In the genomic region with DNA sequence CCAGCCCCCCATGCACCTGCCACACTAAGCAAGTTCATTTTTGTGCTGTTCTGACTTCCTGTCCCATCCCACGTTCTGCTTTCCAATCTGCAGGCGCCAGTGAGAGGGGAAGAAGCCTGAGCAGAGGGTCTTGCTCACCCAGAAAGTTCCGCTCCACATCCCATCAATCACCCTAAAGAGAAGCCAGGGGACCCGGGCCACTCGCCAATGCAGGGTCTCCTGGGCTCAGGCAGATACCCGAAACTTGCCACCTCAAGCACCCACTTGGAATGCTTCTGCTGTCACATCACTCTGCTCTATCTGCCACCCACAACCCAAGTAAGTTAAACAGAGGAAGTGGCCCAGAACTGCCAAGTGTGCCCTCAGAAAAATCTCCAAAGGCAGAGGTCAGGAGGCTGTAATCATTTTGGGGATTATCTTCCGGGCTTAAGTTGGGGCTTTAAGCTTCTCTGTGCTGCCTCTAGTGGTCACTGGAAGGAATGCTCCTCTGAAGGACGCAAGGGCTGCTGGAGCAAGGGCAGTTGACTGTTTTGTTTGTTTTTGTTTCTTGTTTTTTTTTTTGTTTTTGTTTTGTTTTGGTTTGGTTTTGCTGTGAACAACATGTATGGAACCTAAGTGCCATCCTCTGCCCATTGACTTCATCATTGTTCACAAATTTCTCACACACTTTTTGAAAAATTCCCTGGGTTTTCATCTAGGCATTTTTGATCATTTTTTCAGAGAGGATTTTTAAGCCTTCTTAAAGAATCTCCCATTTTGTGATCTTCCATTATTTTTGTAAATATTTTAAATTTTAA, we compare ENCODE assay signal across 8 cellular contexts. TPM values are rescaled to one million over a fixed set of nuclear protein-coding genes. Genes with fewer than 3 reads are reported as not detected.
DNase-seq lines count a peak whose midpoint lies in the region; ATAC-seq and TF ChIP-seq lines count a peak whose summit lies in the region.

No MANE protein-coding gene starts in this region.

- H3K14ac ChIP-seq in mesenchymal stem cell (ENCODE audit: low read length in 2 of 2), result no peak overlapping the region

- H3K27ac Mint-ChIP-seq in Calu3 (ENCODE audit: unreplicated experiment), result no peak overlapping the region

- intact Hi-C loops in Calu3 (cut with micrococcal nuclease; ENCODE audit: unreplicated experiment), result no loop called here

- no peak overlapping the region for H4K91ac ChIP-seq in mesenchymal stem cell (ENCODE audit: low read length)

- TF ChIP-seq CTCF in Calu3 (IDR thresholded peaks at IDR 0.05; ENCODE audit: unreplicated experiment), result peak; percentile 90
- peak; percentile 98 for TF ChIP-seq CTCF in OCI-LY1 (IDR thresholded peaks at IDR 0.05; ENCODE audit: low read length)
- TF ChIP-seq CTCF in choroid plexus epithelial cell (conservative IDR thresholded peaks at IDR 0.05; ENCODE audit: low read depth, low read length), result peak; percentile 96

- ATAC-seq in GM18873 (IDR thresholded peaks at IDR 0.05; ENCODE audit: low FRiP score, unreplicated experiment) (peak; percentile 88), HG03103 (IDR thresholded peaks at IDR 0.05; ENCODE audit: low read depth, unreplicated experiment) (peak; percentile 91)

- H3K27ac ChIP-seq in OCI-LY1 (ENCODE audit: low read depth, low read length, poor library complexity, severe bottlenecking) (no peak overlapping the region), mesenchymal stem cell (ENCODE audit: low read length, poor library complexity, severe bottlenecking) (no peak overlapping the region)

- no peaks in the 10 kb centered on the region for H3K36me3 Mint-ChIP-seq in Calu3 (ENCODE audit: insufficient read depth, unreplicated experiment)

- H2BK120ac ChIP-seq in mesenchymal stem cell (ENCODE audit: low read depth, low read length), result no peak overlapping the region

- peak overlapping the region; percentile 35 for H3K4me3 ChIP-seq in OCI-LY1 (ENCODE audit: low read depth, low read length, poor library complexity, severe bottlenecking)
- H3K4me3 ChIP-seq in choroid plexus epithelial cell (ENCODE audit: low read depth, low read length), result no peak overlapping the region
- H3K4me3 ChIP-seq in mesenchymal stem cell (ENCODE audit: insufficient read depth in 1 of 2, low read depth in 1 of 2, low read length in 2 of 2), result no peak overlapping the region
- H3K4me3 ChIP-seq in MG63, result no peak overlapping the region

- no peak overlapping the region for H2AK5ac ChIP-seq in mesenchymal stem cell (ENCODE audit: low read length, severe bottlenecking)

- no peak overlapping the region for H3K4ac ChIP-seq in mesenchymal stem cell (ENCODE audit: low read depth in 1 of 2, low read length in 2 of 2)

- peaks cover 5% of the 10 kb centered on the region for H3K4me1 ChIP-seq in OCI-LY1 (ENCODE audit: insufficient read depth, low read length, severe bottlenecking)
- H3K4me1 ChIP-seq in mesenchymal stem cell (ENCODE audit: control insufficient read depth, insufficient read depth, low read depth, low read length), result no peaks in the 10 kb centered on the region

- H2BK12ac ChIP-seq in mesenchymal stem cell (ENCODE audit: low read length in 2 of 2), result no peak overlapping the region

- peaks cover 26% of the 10 kb centered on the region for H3K4me1 Mint-ChIP-seq in Calu3 (ENCODE audit: low read depth, unreplicated experiment)

- no TSS peak for BruUV-seq in Calu3 (replicated peaks; lab: Mats Ljungman, UMichigan)

- no peak overlapping the region for H3K23ac ChIP-seq in mesenchymal stem cell (ENCODE audit: low read length in 2 of 2)

- no peaks in the 10 kb centered on the region for H3K9me2 ChIP-seq in OCI-LY1 (ENCODE audit: low read depth, low read length)

- no peaks in the 10 kb centered on the region for H4K20me1 ChIP-seq in OCI-LY1 (ENCODE audit: insufficient read depth, low read length)

- H3K4me2 ChIP-seq in OCI-LY1 (ENCODE audit: low read length) (peak overlapping the region; percentile 39; the same call in 1 of the 2 replicates), mesenchymal stem cell (ENCODE audit: low read length, poor library complexity, severe bottlenecking) (no peak overlapping the region)

- no peak overlapping the region for H4K8ac ChIP-seq in mesenchymal stem cell (ENCODE audit: low read length)

- CTCF ChIA-PET in Calu3 (lab: Charles Lee), result interaction anchor here (0.6 to 1.3 kb wide), 7 partner anchors 10 to 143 kb away, joined by 3 to 7 read pairs (median 4); no protein-coding TSS in a partner anchor

- H3K9ac ChIP-seq in OCI-LY1 (ENCODE audit: low read length), result no peak overlapping the region
- H3K9ac ChIP-seq in mesenchymal stem cell (ENCODE audit: low read length), result no peak overlapping the region

- H3K27me3 Mint-ChIP-seq in Calu3 (ENCODE audit: unreplicated experiment), result no peaks in the 10 kb centered on the region

- no peaks in the 10 kb centered on the region for H3F3A ChIP-seq in OCI-LY1 (ENCODE audit: insufficient read depth, low read length)

- 73% methylated on average over 8 of the region's 8 CpGs for WGBS in mesenchymal stem cell

- H3K18ac ChIP-seq in mesenchymal stem cell (ENCODE audit: low read depth in 1 of 2, low read length in 2 of 2), result no peak overlapping the region

- no peak overlapping the region for H2BK5ac ChIP-seq in mesenchymal stem cell (ENCODE audit: low read depth, low read length, poor library complexity, severe bottlenecking)

- H3K79me2 ChIP-seq in OCI-LY1 (ENCODE audit: insufficient read depth, low read length), result no peaks in the 10 kb centered on the region

- no peak overlapping the region for H3K4me3 Mint-ChIP-seq in Calu3 (ENCODE audit: low read depth, unreplicated experiment)

- H3K9me3 Mint-ChIP-seq in Calu3 (ENCODE audit: low read depth, unreplicated experiment), result no peaks in the 10 kb centered on the region

- peak overlapping the region; percentile 10 for H2AFZ ChIP-seq in OCI-LY1 (ENCODE audit: low read length)
- H2AFZ ChIP-seq in mesenchymal stem cell (ENCODE audit: low read depth, low read length), result no peak overlapping the region

- no peaks in the 10 kb centered on the region for H3K27me3 ChIP-seq in OCI-LY1 (ENCODE audit: insufficient read depth, low read length)
- H3K27me3 ChIP-seq in mesenchymal stem cell (ENCODE audit: control insufficient read depth in 1 of 2, insufficient read depth in 1 of 2, low read length in 2 of 2), result peaks cover 0 to 3% of the 10 kb centered on the region in 2 experiments
- H3K27me3 ChIP-seq in MG63, result peaks cover 10% of the 10 kb centered on the region; the same call in 1 of the 2 replicates

- no peaks in the 10 kb centered on the region for H3K36me3 ChIP-seq in OCI-LY1 (ENCODE audit: insufficient read depth, low read length)
- H3K36me3 ChIP-seq in mesenchymal stem cell (ENCODE audit: control insufficient read depth in 1 of 2, insufficient read depth in 2 of 2, low read depth in 1 of 2, low read length in 2 of 2), result no peaks in the 10 kb centered on the region
- no peaks in the 10 kb centered on the region for H3K36me3 ChIP-seq in MG63

- H2BK15ac ChIP-seq in mesenchymal stem cell (ENCODE audit: low read depth, poor library complexity, severe bottlenecking), result no peak overlapping the region

- H3K9me3 ChIP-seq in OCI-LY1 (ENCODE audit: low read length) (peaks cover 3% of the 10 kb centered on the region; the same call in 1 of the 2 replicates), mesenchymal stem cell (ENCODE audit: control insufficient read depth, low read length) (no peaks in the 10 kb centered on the region), MG63 (no peaks in the 10 kb centered on the region)

- DNase-seq in Calu3 (peak; percentile 69), choroid plexus epithelial cell (ENCODE audit: low read depth) (peak; percentile 54), mesenchymal stem cell (peak; percentile 30), MG63 (no peak), T1000 (lab: John Stamatoyannopoulos, UW) (no peak)

- H3K79me1 ChIP-seq in mesenchymal stem cell (replicated peaks; ENCODE audit: low read length, poor library complexity, severe bottlenecking), result no peaks in the 10 kb centered on the region

RNA-seq across cellular contexts. Expression of gene PRR15, which starts 25.5 kb away (rescaled TPM):
- 76.1 and 111 TPM in 2 replicates for total RNA-seq in Calu3 (2022)
- 0.10 TPM for polyA plus RNA-seq in mesenchymal stem cell (2013, experiment 1 of 2)
- 0.10 TPM for polyA plus RNA-seq in mesenchymal stem cell (2013, experiment 2 of 2)
- not detected in 2 replicates for total RNA-seq in MG63 (2014; rRNA removed; shearing (Covaris generic); ENCODE audit: low replicate concordance)

Comparison
In these comparisons a context has a peak if more than half of its experiments do, and no peak if none do; other contexts are left out.
1. DNase-seq: peak in Calu3 (single experiment), choroid plexus epithelial cell (single experiment) and mesenchymal stem cell (single experiment); none in MG63 (single experiment) and T1000 (single experiment).
2. RNA of gene PRR15, which starts 25.5 kb away (total RNA-seq): 76.1 to 111 TPM in Calu3; not detected in MG63; every median in the first group is over 10 times any median in the second.
3. Peak in every context shown above with its lines, with median percentiles within 50 percentile points of each other: CTCF ChIP-seq.